33 cellular contexts compared by ENCODE assay signal in the genomic region with DNA sequence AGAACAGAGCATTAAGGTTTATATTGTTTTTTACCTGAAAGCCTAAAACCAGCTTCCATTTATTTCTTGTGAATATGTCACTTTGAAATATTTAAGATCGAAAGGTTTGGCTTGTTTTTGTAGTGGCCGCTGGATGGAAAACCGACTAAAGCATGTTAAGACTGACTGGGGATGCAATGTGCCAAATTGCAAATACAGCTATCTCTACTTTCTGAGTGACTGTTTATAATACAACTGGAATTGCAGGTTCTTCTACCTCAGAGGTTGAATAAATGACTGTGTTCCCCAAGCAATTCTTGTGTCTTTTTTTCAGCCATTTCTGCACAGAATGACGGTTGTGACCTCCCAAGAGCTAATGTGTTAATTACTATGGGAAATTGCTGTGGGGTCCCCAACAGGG.
"Had no signal": no experiment of that assay in that cellular context is flagged by ENCODE, and none has a peak within 500 bp of the region (broad histone marks: within the 10 kb centered on the region; RNA-seq: fewer than 3 reads in every experiment).

No MANE protein-coding gene starts in this region.

- H3K36me3 ChIP-seq: ascending aorta, MG63, SJCRH30 had no signal

- H3K4me3 ChIP-seq: ascending aorta, MG63, PC-9, SJCRH30, SK-N-MC had no signal

- DNase-seq: activated CD4-positive, alpha-beta T cell treated with anti-CD3 and anti-CD28 coated beads for 36 hours; activated CD4-positive, alpha-beta T cell treated with anti-CD3 and anti-CD28 coated beads, Interleukin-2, amount 10 ng/mL, durations not matched to agents 7 days and 5 days; activated CD4-positive, alpha-beta T cell treated with anti-CD3 and anti-CD28 coated beads, Interleukin-2, amount 50 U/mL, for 48 hours; activated CD8-positive, alpha-beta T cell treated with anti-CD3 and anti-CD28 coated beads, Interleukin-2, amount 10 ng/mL, durations not matched to agents 7 days and 5 days; activated gamma-delta T cell; activated naive CD4-positive, alpha-beta T cell treated with Interleukin-2 at 50 U/mL for 16 hours; activated naive CD8-positive, alpha-beta T cell treated with anti-CD3 and anti-CD28 coated beads, Interleukin-2, amount 10 ng/mL, durations not matched to agents 7 days and 5 days; activated T-cell treated with anti-CD3 and anti-CD28 coated beads, Interleukin-2, amount 50 U/mL, for 24 hours; amygdala; central memory CD4-positive, alpha-beta T cell; Karpas-422; KBM-7; MG63; MV-4-11; NCI-H1092 treated with DMSO at 0.1 percent for 48 hours; NCI-H1417; NCI-H187 treated with DMSO at 0.1 percent for 48 hours; NCI-H2081; NCI-H226; NCI-H446 treated with DMSO at 0.1 percent for 48 hours; NCI-H524; NCI-H69; NK-92 treated with Interleukin-12 subunit alpha and Interleukin-12 subunit beta, amount 100 ng/mL, for 24 hours; PC-9; SJCRH30; T1000 had no signal

- ATAC-seq: activated CD4-positive, alpha-beta T cell treated with anti-CD3 and anti-CD28 coated beads for 36 hours; activated CD4-positive, CD25-positive, alpha-beta regulatory T cell treated with anti-CD3 and anti-CD28 coated beads, Interleukin-2, amount 50 U/mL, for 24 hours; activated CD8-positive, alpha-beta T cell treated with anti-CD3 and anti-CD28 coated beads, Interleukin-2, amount 10 ng/mL, durations not matched to agents 7 days and 5 days; Right ventricle myocardium inferior; WTC11 had no signal

- H3K9me3 ChIP-seq: ascending aorta, MG63, SJCRH30 had no signal

- H3K27ac ChIP-seq: ascending aorta, PC-9, RWPE1, SJCRH30, SK-N-MC had no signal

- FAIRE-seq: RCC 7860 had no signal

- H3K4me1 ChIP-seq: ascending aorta, SJCRH30 had no signal

- H3K27me3 ChIP-seq: ascending aorta, MG63, SJCRH30 had no signal
